8 cellular contexts compared by ENCODE assay signal in the genomic region with DNA sequence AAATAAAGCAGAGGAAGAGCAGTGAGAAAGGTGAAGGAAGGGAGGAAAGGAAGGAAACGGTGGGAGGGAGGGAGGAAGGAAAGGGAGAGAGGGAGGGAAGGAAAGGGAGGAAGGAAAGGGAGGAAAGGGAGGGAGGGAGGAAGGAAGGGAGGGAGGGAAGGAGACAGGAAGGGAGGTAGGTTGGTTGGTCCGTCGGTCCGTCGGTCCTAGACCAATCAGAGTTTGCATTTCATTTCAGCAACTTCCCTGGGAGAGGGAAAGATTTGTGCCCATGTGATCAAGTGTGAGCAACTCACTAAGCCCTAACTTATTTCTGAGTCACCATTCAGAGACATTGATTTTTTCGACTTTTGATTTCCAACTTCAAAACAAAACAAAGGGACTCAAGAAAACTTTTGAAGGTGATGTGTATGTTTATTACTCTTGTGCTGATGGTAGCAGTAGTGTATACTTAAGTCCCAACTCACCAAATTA. TPM values are rescaled to one million over a fixed set of nuclear protein-coding genes. Genes with fewer than 3 reads are reported as not detected.
A peak's percentile ranks its signal among the peaks of the same experiment; 100 is the strongest.
DNase-seq lines count a peak whose midpoint lies in the region; ATAC-seq, FAIRE-seq and TF ChIP-seq lines count a peak whose summit lies in the region.

No MANE protein-coding gene starts in this region.

- no peaks in the 10 kb centered on the region for H3K27me3 ChIP-seq in liver (ENCODE audit: control insufficient read depth in 4 of 4, insufficient read depth in 4 of 4, low read length in 3 of 4)

- H3K9me3 ChIP-seq in A549 (no peaks in the 10 kb centered on the region), liver (ENCODE audit: control insufficient read depth in 4 of 4, low read length in 3 of 4) (no peaks in the 10 kb centered on the region)

- TF ChIP-seq CTCF in A549 (IDR thresholded peaks at IDR 0.05): no peak
- no peak for TF ChIP-seq CTCF in liver (IDR thresholded peaks at IDR 0.05; ENCODE audit: low read depth, low read length, missing input control)

- ATAC-seq in A549 (peak; percentile 45 to 72; a peak in 4 of 6 replicates), HG02885 (IDR thresholded peaks at IDR 0.05; ENCODE audit: poor library complexity, unreplicated experiment) (no peak), GM18907 (IDR thresholded peaks at IDR 0.05; ENCODE audit: unreplicated experiment) (no peak)

- H3K4me2 ChIP-seq in A549: peak overlapping the region; percentile 9; the same call in 1 of the 3 replicates

- CTCF ChIA-PET in A549 (lab: Yijun Ruan, JAX): interaction anchor here (0.6 to 4.3 kb wide), 14 partner anchors 10 to 700 kb away, joined by 3 to 84 read pairs (median 8); a partner anchor contains a TSS

- peaks cover 28% of the 10 kb centered on the region for H3K4me1 ChIP-seq in A549
- H3K4me1 ChIP-seq in liver (ENCODE audit: control insufficient read depth in 4 of 4, insufficient read depth in 4 of 4, low read length in 3 of 4): peaks cover 0 to 22% (median 12%) of the 10 kb centered on the region in 4 donors

- 58% methylated on average over 6 of the region's 6 CpGs for WGBS in A549 (ENCODE audit: missing lambda C conversion rate)
- 17% methylated on average over 6 of the region's 6 CpGs for WGBS in liver

- DNase-seq in A549 (ENCODE audit: low read depth in 1 of 2, low spot score in 1 of 2) (peak in 1 of 2 experiments; percentile 58), HCEC 1CT (peak; percentile 83), amniotic stem cell (lab: John Stamatoyannopoulos, UW) (peak; percentile 37), middle frontal gyrus (ENCODE audit: extremely low spot score, low spot score) (no peak), DMS79 (lab: John Stamatoyannopoulos, UW) (no peak)

- no peak for TF ChIP-seq EP300 in A549 (IDR thresholded peaks at IDR 0.05)

- FAIRE-seq in A549 (lab: Jason Lieb, UNC): no peak

- peak overlapping the region; percentile 35 to 41 for H3K9ac ChIP-seq in liver (ENCODE audit: low read depth in 1 of 2, low read length in 2 of 2)

- H3K4me3 ChIP-seq in A549 (no peak overlapping the region), liver (ENCODE audit: low read depth in 1 of 3, low read length in 3 of 3) (no peak overlapping the region)

- peaks cover 0 to 11% (median 6%) of the 10 kb centered on the region in 4 donors for H3K36me3 ChIP-seq in liver (ENCODE audit: control insufficient read depth in 4 of 4, insufficient read depth in 3 of 4, low read depth in 1 of 4, low read length in 3 of 4)

- POLR2A ChIA-PET in A549 (lab: Yijun Ruan, JAX): no interaction called here

- H3K27ac ChIP-seq in A549: peak overlapping the region in 1 of 2 experiments; percentile 70; a peak in 3 of 6 replicates
- peak overlapping the region; percentile 78 to 86 for H3K27ac ChIP-seq in liver (ENCODE audit: low read depth in 1 of 2, low read length in 2 of 2)

- TF ChIP-seq RAD21 in A549 (conservative IDR thresholded peaks at IDR 0.05 in 1 of 2, IDR thresholded peaks at IDR 0.05 in 1 of 2) (no peak), liver (IDR thresholded peaks at IDR 0.05) (peak in 1 of 2 donors; percentile 14)

- TF ChIP-seq POLR2A in A549 (IDR thresholded peaks at IDR 0.05; ENCODE audit: low read length): no peak

TF ChIP-seq in A549, 52 proteins besides CTCF, POLR2A, EP300 and RAD21 (continues in another document):
- TF ChIP-seq POLR2AphosphoS2 (conservative IDR thresholded peaks at IDR 0.05; ENCODE audit: low read length): no peak
- no peak for TF ChIP-seq PHF8 (IDR thresholded peaks at IDR 0.05; ENCODE audit: borderline replicate concordance, low read depth)
- TF ChIP-seq ZC3H11A (IDR thresholded peaks at IDR 0.05): no peak
- TF ChIP-seq, protein P1, sequence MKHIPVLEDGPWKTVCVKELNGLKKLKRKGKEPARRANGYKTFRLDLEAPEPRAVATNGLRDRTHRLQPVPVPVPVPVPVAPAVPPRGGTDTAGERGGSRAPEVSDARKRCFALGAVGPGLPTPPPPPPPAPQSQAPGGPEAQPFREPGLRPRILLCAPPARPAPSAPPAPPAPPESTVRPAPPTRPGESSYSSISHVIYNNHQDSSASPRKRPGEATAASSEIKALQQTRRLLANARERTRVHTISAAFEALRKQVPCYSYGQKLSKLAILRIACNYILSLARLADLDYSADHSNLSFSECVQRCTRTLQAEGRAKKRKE (CRISPR knock-in tag; IDR thresholded peaks at IDR 0.05; ENCODE audit: low read depth): no peak
- TF ChIP-seq HOXA7 (CRISPR knock-in tag; IDR thresholded peaks at IDR 0.05): no peak
- no peak for TF ChIP-seq FOSL2 (IDR thresholded peaks at IDR 0.05)
- TF ChIP-seq FOSL2 (CRISPR knock-in tag; IDR thresholded peaks at IDR 0.05): peak; percentile 42; the same call in 1 of the 2 replicates
- TF ChIP-seq HDAC2 (IDR thresholded peaks at IDR 0.05): no peak
- TF ChIP-seq SMC3 (IDR thresholded peaks at IDR 0.05): no peak
- TF ChIP-seq RFX5 (IDR thresholded peaks at IDR 0.05): no peak
- TF ChIP-seq RCOR1 (IDR thresholded peaks at IDR 0.05; ENCODE audit: low read depth, low read length): no peak
- TF ChIP-seq MAZ (IDR thresholded peaks at IDR 0.05; ENCODE audit: borderline replicate concordance, low read depth, low read length): no peak
- TF ChIP-seq MYC (IDR thresholded peaks at IDR 0.05; ENCODE audit: borderline replicate concordance, low read length): no peak
- no peak for TF ChIP-seq HOXB5 (CRISPR knock-in tag; IDR thresholded peaks at IDR 0.05)
- TF ChIP-seq, protein P2, sequence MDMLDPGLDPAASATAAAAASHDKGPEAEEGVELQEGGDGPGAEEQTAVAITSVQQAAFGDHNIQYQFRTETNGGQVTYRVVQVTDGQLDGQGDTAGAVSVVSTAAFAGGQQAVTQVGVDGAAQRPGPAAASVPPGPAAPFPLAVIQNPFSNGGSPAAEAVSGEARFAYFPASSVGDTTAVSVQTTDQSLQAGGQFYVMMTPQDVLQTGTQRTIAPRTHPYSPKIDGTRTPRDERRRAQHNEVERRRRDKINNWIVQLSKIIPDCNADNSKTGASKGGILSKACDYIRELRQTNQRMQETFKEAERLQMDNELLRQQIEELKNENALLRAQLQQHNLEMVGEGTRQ (IDR thresholded peaks at IDR 0.05): peak; percentile 55; the same call in 1 of the 2 replicates
- TF ChIP-seq CHD2 (IDR thresholded peaks at IDR 0.05; ENCODE audit: low read length, partially characterized antibody): no peak
- no peak for TF ChIP-seq CEBPB (IDR thresholded peaks at IDR 0.05)
- TF ChIP-seq TP53 (CRISPR knock-in tag; IDR thresholded peaks at IDR 0.05): no peak

TF ChIP-seq in liver, 16 proteins besides CTCF, POLR2A, EP300 and RAD21:
- TF ChIP-seq JUND (IDR thresholded peaks at IDR 0.05) (peak in 1 of 2 donors; percentile 57), FOXA2 (IDR thresholded peaks at IDR 0.05) (no peak), GABPA (IDR thresholded peaks at IDR 0.05 in 1 of 2, conservative IDR thresholded peaks at IDR 0.05 in 1 of 2) (peak in 1 of 2 donors; percentile 35), SP1 (IDR thresholded peaks at IDR 0.05) (peak; percentile 31), HNF4A (conservative IDR thresholded peaks at IDR 0.05) (peak in 1 of 2 donors; percentile 25), EGR1 (IDR thresholded peaks at IDR 0.05; ENCODE audit: low read depth in 2 of 2) (no peak)
- TF ChIP-seq, protein P3, sequence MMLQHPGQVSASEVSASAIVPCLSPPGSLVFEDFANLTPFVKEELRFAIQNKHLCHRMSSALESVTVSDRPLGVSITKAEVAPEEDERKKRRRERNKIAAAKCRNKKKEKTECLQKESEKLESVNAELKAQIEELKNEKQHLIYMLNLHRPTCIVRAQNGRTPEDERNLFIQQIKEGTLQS (IDR thresholded peaks at IDR 0.05): peak; percentile 12

RNA-seq across cellular contexts. Expression of a gene that starts 18.8 kb away (rescaled TPM):
- polyA plus RNA-seq in A549 (2011; rRNA removed): 66.6 and 70.2 TPM in 2 replicates
- 61.8 and 67.8 TPM in 2 replicates for polyA plus RNA-seq in A549 (2012; cell fraction: cytosol; rRNA removed)
- polyA plus RNA-seq in A549 (2012; cell fraction: nucleus; rRNA removed): 43.6 and 58.5 TPM in 2 replicates
- 53.3 to 58.2 TPM (median 56.8 TPM) in 3 replicates for polyA plus RNA-seq in A549 (2017; fragmentation: RNase III; extraction: RNeasy Plus Mini Kit Qiagen cat#74134 plus additional on column Dnase treatment)
- 43.5 and 51.4 TPM in 2 replicates for polyA minus RNA-seq in A549 (2011; rRNA and poly(A)+ RNA removed)
- 10 to 100 TPM; 23.4 to 55.4 TPM for total RNA-seq in liver
- polyA plus RNA-seq in liver: 10 to 100 TPM; 33.4 to 52.2 TPM

RNA-seq across cellular contexts. Expression of a gene that starts 43.7 kb away (rescaled TPM):
- polyA plus RNA-seq in A549 (2011; rRNA removed): 9.2 and 9.7 TPM in 2 replicates
- polyA plus RNA-seq in A549 (2012; cell fraction: cytosol; rRNA removed): 11.2 and 15.2 TPM in 2 replicates
- polyA plus RNA-seq in A549 (2012; cell fraction: nucleus; rRNA removed): 10.8 and 16.6 TPM in 2 replicates
- polyA plus RNA-seq in A549 (2017; fragmentation: RNase III; extraction: RNeasy Plus Mini Kit Qiagen cat#74134 plus additional on column Dnase treatment): 8.8 to 10.1 TPM (median 9.1 TPM) in 3 replicates
- 6.4 TPM in 2 replicates for polyA minus RNA-seq in A549 (2011; rRNA and poly(A)+ RNA removed)
- 10 to 100 TPM; 15.2 to 19.9 TPM for total RNA-seq in liver
- polyA plus RNA-seq in liver: 10 to 100 TPM; 15.6 to 22.0 TPM

Comparison
In these comparisons a context has a peak if more than half of its experiments do, and no peak if none do; other contexts are left out.
1. ATAC-seq: peak in A549 (2 of 2); none in HG02885 (single experiment) and GM18907 (single experiment).
2. DNase-seq: peak in HCEC 1CT (single experiment) and amniotic stem cell (single experiment); none in middle frontal gyrus (single experiment) and DMS79 (single experiment).